ENCODE assay signal across 8 cellular contexts in the genomic region with DNA sequence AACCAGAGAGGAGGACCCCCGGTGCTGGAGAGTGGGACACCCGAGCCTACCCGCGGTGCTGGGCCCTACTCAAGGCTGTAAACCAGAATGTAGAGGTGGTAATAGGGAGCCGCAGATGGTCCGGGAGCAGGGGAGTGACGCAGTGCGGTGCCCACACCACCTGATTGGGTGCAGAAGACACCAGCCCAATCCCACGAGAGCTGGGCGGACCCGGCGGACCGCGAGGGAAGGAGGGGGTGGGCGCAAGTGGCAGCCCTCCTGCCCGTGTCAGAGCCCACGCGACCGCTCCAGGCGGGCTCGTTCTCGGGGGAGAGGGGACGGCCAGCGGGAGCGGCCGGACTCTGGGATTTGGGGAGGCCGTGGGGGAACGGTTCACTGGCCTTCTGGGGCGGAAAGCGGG.
DNase-seq lines count a peak whose midpoint lies in the region; ATAC-seq and TF ChIP-seq lines count a peak whose summit lies in the region.

No MANE protein-coding gene starts in this region.

- intact Hi-C loops in left colon (cut with DNase I, micrococcal nuclease): loop anchor here in 1 of 2 donors (10.0 kb wide), 1 partner anchor 45 kb away; no protein-coding TSS in a partner anchor
- intact Hi-C loops in stomach (cut with DNase I; ENCODE audit: low total_unique reads): no loop called here

- in situ Hi-C loops in ACHN (cut with HindIII; ENCODE audit: low pct_ligation_motif_present, low pct_unique_long_range_greater_than_20kb, low sequenced_read_pairs): no loop called here

- H3K27ac Mint-ChIP-seq in chondrocyte (ENCODE audit: unreplicated experiment): peak overlapping the region; percentile 27

- DNase-seq in MG63 (no peak), chondrocyte (ENCODE audit: low spot score) (no peak), left colon (no peak), stomach (no peak), NCI-H2171 (lab: John Stamatoyannopoulos, UW) (no peak), ACHN (no peak), OCI-M2 (lab: John Stamatoyannopoulos, UW; ENCODE audit: unreplicated experiment) (no peak)
- DNase-seq in stimulated activated CD8-positive, alpha-beta memory T cell treated with anti-CD3 and anti-CD28 coated beads, Interleukin-4, amount 100 ng/mL, for 48 hours: no peak

- peak overlapping the region; percentile 68 for H3K4me3 Mint-ChIP-seq in chondrocyte (ENCODE audit: unreplicated experiment)

- H3K4me3 ChIP-seq in MG63: peak overlapping the region; percentile 31
- H3K4me3 ChIP-seq in stomach: peak overlapping the region; percentile 43 to 49 (median 46)

- H3K9me3 ChIP-seq in MG63: no peaks in the 10 kb centered on the region
- no peaks in the 10 kb centered on the region for H3K9me3 ChIP-seq in stomach

- H3K27ac ChIP-seq in stomach: peak overlapping the region in 4 of 5 donors; percentile 74 to 84 (median 81)

- no peaks in the 10 kb centered on the region for H3K9me3 Mint-ChIP-seq in chondrocyte (ENCODE audit: low read depth)

- H3K36me3 ChIP-seq in MG63: no peaks in the 10 kb centered on the region
- no peaks in the 10 kb centered on the region for H3K36me3 ChIP-seq in stomach

- peaks cover 6 to 34% (median 16%) of the 10 kb centered on the region in 4 donors for H3K4me1 ChIP-seq in stomach

- TF ChIP-seq EP300 in stomach (IDR thresholded peaks at IDR 0.05): no peak

- 17 to 32% (median 22%) methylated on average over 20 to 30 of the region's 30 CpGs for WGBS in stomach, 5 donors

- no peaks in the 10 kb centered on the region for H3K27me3 ChIP-seq in MG63
- peaks cover 0 to 13% (median 10%) of the 10 kb centered on the region in 3 donors for H3K27me3 ChIP-seq in stomach

- peaks cover 23% of the 10 kb centered on the region for H3K4me1 Mint-ChIP-seq in chondrocyte (ENCODE audit: low read depth)

- no peak for TF ChIP-seq POLR2A in stomach (IDR thresholded peaks at IDR 0.05)

- TF ChIP-seq CTCF in chondrocyte (IDR thresholded peaks at IDR 0.05) (no peak), stomach (IDR thresholded peaks at IDR 0.05) (no peak)

- H3K27me3 Mint-ChIP-seq in chondrocyte (ENCODE audit: low read depth): no peaks in the 10 kb centered on the region

- H3K36me3 Mint-ChIP-seq in chondrocyte (ENCODE audit: low read depth): no peaks in the 10 kb centered on the region

- ATAC-seq in left colon: peak; percentile 26
